In the genomic region with DNA sequence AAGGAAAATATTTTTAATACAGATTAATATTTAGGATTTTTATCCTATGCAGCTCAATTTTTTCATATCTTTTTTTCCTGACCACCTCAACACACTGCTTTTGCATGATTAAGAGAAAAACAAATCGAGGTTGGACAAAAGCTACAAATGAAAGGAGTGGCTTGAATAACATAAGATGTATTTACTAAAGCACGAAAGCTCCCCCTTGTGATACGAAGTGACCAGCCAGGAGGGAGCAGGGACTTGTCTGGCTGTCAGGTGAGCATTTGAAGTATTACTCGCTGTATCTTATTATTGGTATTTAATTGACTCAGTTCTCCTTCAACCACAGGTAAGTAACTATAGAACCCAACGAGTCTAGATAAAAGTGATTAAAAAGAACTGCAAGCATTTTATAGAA, we compare ENCODE assay signal across 8 cellular contexts.
DNase-seq lines count a peak whose midpoint lies in the region; ATAC-seq and TF ChIP-seq lines count a peak whose summit lies in the region.

No MANE protein-coding gene starts in this region.

- H3K4me3 ChIP-seq in NB4 (ENCODE audit: low read depth, low read length) (no peak overlapping the region), kidney epithelial cell (ENCODE audit: low read depth, low read length) (no peak overlapping the region)

- no peak for ATAC-seq in stimulated activated naive B cell treated with anti-CD40 and anti-IgM and Interleukin-4, amounts not matched to agents 10 μg/mL and 1 μg/mL and 100 μg/mL, for 72 hours (replicated peaks)

- H3K36me3 ChIP-seq in kidney epithelial cell (ENCODE audit: control insufficient read depth, insufficient read depth, low read length): no peaks in the 10 kb centered on the region

- peak; percentile 12 for TF ChIP-seq CTCF in NB4 (IDR thresholded peaks at IDR 0.05; ENCODE audit: low read depth, low read length)
- TF ChIP-seq CTCF in kidney epithelial cell (IDR thresholded peaks at IDR 0.05; ENCODE audit: insufficient read depth, low read length, poor library complexity, severe bottlenecking): peak; percentile 16

- H3K9me3 Mint-ChIP-seq in stimulated activated naive B cell treated with anti-CD40 and anti-IgM and Interleukin-4, amounts not matched to agents 10 μg/mL and 1 μg/mL and 100 μg/mL, for 72 hours: no peaks in the 10 kb centered on the region

- TF ChIP-seq POLR2A in NB4 (IDR thresholded peaks at IDR 0.05; ENCODE audit: extremely low read depth, insufficient read length): no peak

- H3K27me3 ChIP-seq in kidney epithelial cell (ENCODE audit: control insufficient read depth, insufficient read depth, low read length): no peaks in the 10 kb centered on the region

- H3K4me1 Mint-ChIP-seq in stimulated activated naive B cell treated with anti-CD40 and anti-IgM and Interleukin-4, amounts not matched to agents 10 μg/mL and 1 μg/mL and 100 μg/mL, for 72 hours: peaks cover 6 to 10% of the 10 kb centered on the region in 2 donors

- peak; percentile 3 for DNase-seq in ELR (ENCODE audit: low read depth)
- peak; percentile 49 for DNase-seq in NB4 (ENCODE audit: low read depth)
- peak; percentile 40 for DNase-seq in RKO (ENCODE audit: low spot score)
- DNase-seq in kidney epithelial cell (ENCODE audit: low read depth): no peak
- no peak for DNase-seq in stimulated activated CD4-positive, alpha-beta T cell treated with anti-CD3 and anti-CD28 coated beads, Interleukin-2, amount 100 ng/mL, for 48 hours
- DNase-seq in activated gamma-delta T cell treated with Interleukin-2 at 50 U/mL for 16 hours: no peak
- DNase-seq in NCI-H128 (lab: John Stamatoyannopoulos, UW; ENCODE audit: unreplicated experiment): no peak
- DNase-seq in stimulated activated naive B cell treated with anti-CD40 and anti-IgM and Interleukin-4, amounts not matched to agents 10 μg/mL and 1 μg/mL and 100 μg/mL, for 72 hours: no peak

- no peaks in the 10 kb centered on the region for H3K27me3 Mint-ChIP-seq in stimulated activated naive B cell treated with anti-CD40 and anti-IgM and Interleukin-4, amounts not matched to agents 10 μg/mL and 1 μg/mL and 100 μg/mL, for 72 hours

- H3K27ac Mint-ChIP-seq in stimulated activated naive B cell treated with anti-CD40 and anti-IgM and Interleukin-4, amounts not matched to agents 10 μg/mL and 1 μg/mL and 100 μg/mL, for 72 hours: no peak overlapping the region

- no peak overlapping the region for H3K4me3 Mint-ChIP-seq in stimulated activated naive B cell treated with anti-CD40 and anti-IgM and Interleukin-4, amounts not matched to agents 10 μg/mL and 1 μg/mL and 100 μg/mL, for 72 hours

- H3K36me3 Mint-ChIP-seq in stimulated activated naive B cell treated with anti-CD40 and anti-IgM and Interleukin-4, amounts not matched to agents 10 μg/mL and 1 μg/mL and 100 μg/mL, for 72 hours: no peaks in the 10 kb centered on the region

Comparison
In these comparisons a context has a peak if more than half of its experiments do, and no peak if none do; other contexts are left out.
1. DNase-seq: peak in ELR (single experiment), NB4 (single experiment) and RKO (single experiment); none in kidney epithelial cell (single experiment), stimulated activated CD4-positive, alpha-beta T cell treated with anti-CD3 and anti-CD28 coated beads, Interleukin-2, amount 100 ng/mL, for 48 hours (0 of 2), activated gamma-delta T cell treated with Interleukin-2 at 50 U/mL for 16 hours (single experiment), NCI-H128 (single experiment) and stimulated activated naive B cell treated with anti-CD40 and anti-IgM and Interleukin-4, amounts not matched to agents 10 μg/mL and 1 μg/mL and 100 μg/mL, for 72 hours (single experiment).